1 cellular context compared by ENCODE assay signal in the genomic region with DNA sequence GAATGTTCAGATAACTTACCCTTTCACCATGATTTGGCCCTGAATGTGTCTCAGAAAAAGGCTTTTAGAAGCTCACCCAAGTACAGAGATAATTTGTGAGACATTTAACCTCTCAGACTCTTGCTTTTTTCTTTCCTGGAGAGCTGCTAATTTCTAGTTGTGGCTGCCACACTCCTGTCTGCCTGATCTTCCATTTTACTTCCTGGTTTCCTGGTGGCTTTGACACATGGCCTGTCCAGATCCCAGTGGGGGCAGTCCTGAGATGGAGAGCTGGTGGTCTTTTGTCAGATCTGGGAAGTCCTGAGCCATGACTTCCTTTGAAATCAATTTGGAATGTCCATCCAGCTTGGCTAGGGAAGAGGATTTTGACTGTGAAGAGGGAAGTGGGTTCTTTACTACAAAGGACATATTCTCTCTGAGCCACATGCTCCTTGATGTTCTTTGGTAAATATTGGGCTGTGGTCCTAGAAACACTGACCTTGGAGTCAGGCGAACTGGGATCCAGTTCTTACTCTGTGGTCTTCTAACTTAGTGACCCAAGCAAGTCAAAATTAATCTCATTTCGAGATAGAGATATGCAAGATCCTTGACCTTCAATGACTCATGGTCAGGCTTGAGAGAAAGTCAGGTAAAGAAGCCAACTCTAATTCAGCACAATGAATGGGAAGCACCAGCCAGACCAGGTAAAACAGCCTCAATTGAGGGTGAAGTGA.
TF ChIP-seq lines count a peak whose summit lies in the region.

No MANE protein-coding gene starts in this region.

TF ChIP-seq in K562, 482 proteins besides CTCF, POLR2A, EP300 and RAD21 (continued from another document):
- no peak for TF ChIP-seq JUND (IDR thresholded peaks at IDR 0.05; ENCODE audit: borderline replicate concordance, low read depth, low read length)
- peak; percentile 28; the same call in 2 of the 3 replicates for TF ChIP-seq JUND (tag; IDR thresholded peaks at IDR 0.05; ENCODE audit: borderline replicate concordance, low read depth, low read length)
- 0 out of 2 replicates have a peak, but pooled peaks have one; percentile 22 for TF ChIP-seq SPI1 (IDR thresholded peaks at IDR 0.05; ENCODE audit: borderline replicate concordance, low read depth, low read length)
- no peak for TF ChIP-seq CCAR2 (IDR thresholded peaks at IDR 0.05; ENCODE audit: low read depth, low read length)
- TF ChIP-seq MIER1 (IDR thresholded peaks at IDR 0.05; ENCODE audit: low read depth): no peak
- TF ChIP-seq ZC3H8 (IDR thresholded peaks at IDR 0.05): no peak
- TF ChIP-seq ID3 (CRISPR knock-in tag; IDR thresholded peaks at IDR 0.05): no peak
- 0 out of 2 replicates have a peak, but pooled peaks have one; percentile 10 for TF ChIP-seq ID3 (tag; IDR thresholded peaks at IDR 0.05)
- TF ChIP-seq ZBTB2 (IDR thresholded peaks at IDR 0.05): no peak
- no peak for TF ChIP-seq CHD2 (IDR thresholded peaks at IDR 0.05; ENCODE audit: low read depth, low read length)
- no peak for TF ChIP-seq ZBTB8A (IDR thresholded peaks at IDR 0.05; ENCODE audit: partially characterized antibody)
- peak; percentile 61; the same call in 1 of the 2 replicates for TF ChIP-seq GTF2E2 (tag; IDR thresholded peaks at IDR 0.05)
- no peak for TF ChIP-seq ZKSCAN3 (CRISPR knock-in tag; IDR thresholded peaks at IDR 0.05)
- 0 out of 4 replicates have a peak, but pooled peaks of 1 of the 2 experiments have one; percentile 35 for TF ChIP-seq TEAD1 (CRISPR knock-in tag; IDR thresholded peaks at IDR 0.05)
- no peak for TF ChIP-seq FUS (optimal IDR thresholded peaks at IDR 0.05; ENCODE audit: low read depth, low read length)
- TF ChIP-seq BACH1 (tag; IDR thresholded peaks at IDR 0.05): peak; percentile 64; the same call in 1 of the 2 replicates
- TF ChIP-seq CAMTA2 (CRISPR knock-in tag; conservative IDR thresholded peaks at IDR 0.05): no peak
- TF ChIP-seq DMBX1 (CRISPR knock-in tag; IDR thresholded peaks at IDR 0.05; ENCODE audit: borderline replicate concordance): peak; percentile 43; the same call in 1 of the 2 replicates
- TF ChIP-seq PTTG1 (tag; IDR thresholded peaks at IDR 0.05; ENCODE audit: low read depth): no peak
- TF ChIP-seq, protein P1, sequence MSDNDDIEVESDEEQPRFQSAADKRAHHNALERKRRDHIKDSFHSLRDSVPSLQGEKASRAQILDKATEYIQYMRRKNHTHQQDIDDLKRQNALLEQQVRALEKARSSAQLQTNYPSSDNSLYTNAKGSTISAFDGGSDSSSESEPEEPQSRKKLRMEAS (CRISPR knock-in tag; IDR thresholded peaks at IDR 0.05): no peak
- TF ChIP-seq MAFK (IDR thresholded peaks at IDR 0.05; ENCODE audit: low read length): no peak
- TF ChIP-seq SIRT6 (IDR thresholded peaks at IDR 0.05; ENCODE audit: low read depth, low read length): no peak
- TF ChIP-seq, protein P2, sequence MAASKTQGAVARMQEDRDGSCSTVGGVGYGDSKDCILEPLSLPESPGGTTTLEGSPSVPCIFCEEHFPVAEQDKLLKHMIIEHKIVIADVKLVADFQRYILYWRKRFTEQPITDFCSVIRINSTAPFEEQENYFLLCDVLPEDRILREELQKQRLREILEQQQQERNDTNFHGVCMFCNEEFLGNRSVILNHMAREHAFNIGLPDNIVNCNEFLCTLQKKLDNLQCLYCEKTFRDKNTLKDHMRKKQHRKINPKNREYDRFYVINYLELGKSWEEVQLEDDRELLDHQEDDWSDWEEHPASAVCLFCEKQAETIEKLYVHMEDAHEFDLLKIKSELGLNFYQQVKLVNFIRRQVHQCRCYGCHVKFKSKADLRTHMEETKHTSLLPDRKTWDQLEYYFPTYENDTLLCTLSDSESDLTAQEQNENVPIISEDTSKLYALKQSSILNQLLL (CRISPR knock-in tag; IDR thresholded peaks at IDR 0.05; ENCODE audit: borderline replicate concordance): no peak
- no peak for TF ChIP-seq ETS2 (tag; IDR thresholded peaks at IDR 0.05; ENCODE audit: borderline replicate concordance, poor library complexity, severe bottlenecking)
- TF ChIP-seq CHCHD3 (CRISPR knock-in tag; IDR thresholded peaks at IDR 0.05): no peak
- TF ChIP-seq SMARCA5 (IDR thresholded peaks at IDR 0.05): no peak
- TF ChIP-seq ZNF395 (CRISPR knock-in tag; IDR thresholded peaks at IDR 0.05): no peak
- no peak for TF ChIP-seq FOXJ2 (tag; IDR thresholded peaks at IDR 0.05)
- TF ChIP-seq, protein P3, sequence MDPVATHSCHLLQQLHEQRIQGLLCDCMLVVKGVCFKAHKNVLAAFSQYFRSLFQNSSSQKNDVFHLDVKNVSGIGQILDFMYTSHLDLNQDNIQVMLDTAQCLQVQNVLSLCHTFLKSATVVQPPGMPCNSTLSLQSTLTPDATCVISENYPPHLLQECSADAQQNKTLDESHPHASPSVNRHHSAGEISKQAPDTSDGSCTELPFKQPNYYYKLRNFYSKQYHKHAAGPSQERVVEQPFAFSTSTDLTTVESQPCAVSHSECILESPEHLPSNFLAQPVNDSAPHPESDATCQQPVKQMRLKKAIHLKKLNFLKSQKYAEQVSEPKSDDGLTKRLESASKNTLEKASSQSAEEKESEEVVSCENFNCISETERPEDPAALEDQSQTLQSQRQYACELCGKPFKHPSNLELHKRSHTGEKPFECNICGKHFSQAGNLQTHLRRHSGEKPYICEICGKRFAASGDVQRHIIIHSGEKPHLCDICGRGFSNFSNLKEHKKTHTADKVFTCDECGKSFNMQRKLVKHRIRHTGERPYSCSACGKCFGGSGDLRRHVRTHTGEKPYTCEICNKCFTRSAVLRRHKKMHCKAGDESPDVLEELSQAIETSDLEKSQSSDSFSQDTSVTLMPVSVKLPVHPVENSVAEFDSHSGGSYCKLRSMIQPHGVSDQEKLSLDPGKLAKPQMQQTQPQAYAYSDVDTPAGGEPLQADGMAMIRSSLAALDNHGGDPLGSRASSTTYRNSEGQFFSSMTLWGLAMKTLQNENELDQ (CRISPR knock-in tag; IDR thresholded peaks at IDR 0.05; ENCODE audit: borderline replicate concordance): no peak
